In genomic region chr11:79052539-79052938, GRCh38 we compare ENCODE assay signal across 9 cellular contexts.
DNase-seq lines count a peak whose midpoint lies in the region; ATAC-seq and TF ChIP-seq lines count a peak whose summit lies in the region.
"Had no signal": no experiment of that assay in that cellular context is flagged by ENCODE, and none has a peak within 500 bp of the region (broad histone marks: within the 10 kb centered on the region; RNA-seq: fewer than 3 reads in every experiment).

No MANE protein-coding gene starts in this region.

- POLR2A ChIA-PET in HEK293T (lab: Yijun Ruan, JAX) = no interaction called here

- in situ Hi-C loops in astrocyte of the cerebellum (cut with HindIII; ENCODE audit: low sequenced_read_pairs) = no loop called here

- H3K4me3 ChIP-seq in astrocyte of the cerebellum (ENCODE audit: low read depth, low read length) = no peak overlapping the region

- TF ChIP-seq CTCF in Calu3 (IDR thresholded peaks at IDR 0.05; ENCODE audit: unreplicated experiment) = peak; percentile 17
- peak; percentile 36 for TF ChIP-seq CTCF in astrocyte of the cerebellum (IDR thresholded peaks at IDR 0.05; ENCODE audit: low read depth, low read length, missing control alignments)
- no peak for TF ChIP-seq CTCF in mesothelial cell of epicardium (IDR thresholded peaks at IDR 0.05; ENCODE audit: unreplicated experiment)

- peaks cover 82% of the 10 kb centered on the region for H3K27me3 Mint-ChIP-seq in Calu3 (ENCODE audit: unreplicated experiment)
- H3K27me3 Mint-ChIP-seq in mesothelial cell of epicardium (ENCODE audit: low read depth) = no peaks in the 10 kb centered on the region

- H3K4me3 Mint-ChIP-seq in Calu3 (ENCODE audit: low read depth, unreplicated experiment) (no peak overlapping the region), mesothelial cell of epicardium (no peak overlapping the region)
- H3K4me3 Mint-ChIP-seq: activated CD8-positive, alpha-beta T cell treated with anti-CD3 and anti-CD28 coated beads, Interleukin-2, amount 10 ng/mL, durations not matched to agents 7 days and 5 days had no signal

- DNase-seq in Calu3 (no peak), HEK293T (ENCODE audit: extremely low spot score) (peak; percentile 44), astrocyte of the cerebellum (ENCODE audit: low read depth) (no peak), mesothelial cell of epicardium (ENCODE audit: low spot score in 2 of 2, unreplicated experiment in 2 of 2) (no peak)
- DNase-seq: activated CD8-positive, alpha-beta T cell treated with anti-CD3 and anti-CD28 coated beads, Interleukin-2, amount 10 ng/mL, durations not matched to agents 7 days and 5 days had no signal

- H3K4me1 Mint-ChIP-seq in Calu3 (ENCODE audit: low read depth, unreplicated experiment) (no peaks in the 10 kb centered on the region), mesothelial cell of epicardium (peaks cover 50% of the 10 kb centered on the region)

- no TSS peak for BruUV-seq in Calu3 (replicated peaks; lab: Mats Ljungman, UMichigan)

- H3K27ac Mint-ChIP-seq in Calu3 (ENCODE audit: unreplicated experiment) = no peak overlapping the region
- peak overlapping the region; percentile 57 for H3K27ac Mint-ChIP-seq in mesothelial cell of epicardium
- H3K27ac Mint-ChIP-seq: activated CD8-positive, alpha-beta T cell treated with anti-CD3 and anti-CD28 coated beads, Interleukin-2, amount 10 ng/mL, durations not matched to agents 7 days and 5 days had no signal

- no peaks in the 10 kb centered on the region for H3K36me3 Mint-ChIP-seq in Calu3 (ENCODE audit: insufficient read depth, unreplicated experiment)
- peaks cover 8% of the 10 kb centered on the region for H3K36me3 Mint-ChIP-seq in mesothelial cell of epicardium

- H3K9me3 Mint-ChIP-seq in Calu3 (ENCODE audit: low read depth, unreplicated experiment) (no peaks in the 10 kb centered on the region), mesothelial cell of epicardium (no peaks in the 10 kb centered on the region)

- ATAC-seq in GM21515 (IDR thresholded peaks at IDR 0.05; ENCODE audit: unreplicated experiment) = no peak
- ATAC-seq in HG03442 (IDR thresholded peaks at IDR 0.05; ENCODE audit: unreplicated experiment) = no peak
- ATAC-seq in GM18502 (IDR thresholded peaks at IDR 0.05; ENCODE audit: poor library complexity, unreplicated experiment) = no peak
- no peak for ATAC-seq in GM21447 (IDR thresholded peaks at IDR 0.05; ENCODE audit: unreplicated experiment)
- ATAC-seq: activated CD8-positive, alpha-beta T cell treated with anti-CD3 and anti-CD28 coated beads, Interleukin-2, amount 10 ng/mL, durations not matched to agents 7 days and 5 days had no signal

- intact Hi-C loops in Calu3 (cut with micrococcal nuclease; ENCODE audit: unreplicated experiment) = no loop called here

- CTCF ChIA-PET in Calu3 (lab: Charles Lee) = interaction anchor here (1.2 kb wide), 1 partner anchor 407 kb away, joined by 8 read pairs; no protein-coding TSS in a partner anchor
- CTCF ChIA-PET in HEK293T (lab: Yijun Ruan, JAX) = interaction anchor here (0.6 to 1.0 kb wide), 3 partner anchors 48 to 407 kb away, joined by 4 to 5 read pairs (median 4); no protein-coding TSS in a partner anchor

TF ChIP-seq in HEK293T, 16 proteins besides CTCF, POLR2A, EP300 and RAD21:
- TF ChIP-seq ELF4 (IDR thresholded peaks at IDR 0.05) = no peak
- TF ChIP-seq ZNF384 (IDR thresholded peaks at IDR 0.05) = no peak
- TF ChIP-seq SUZ12 (IDR thresholded peaks at IDR 0.05) = no peak
- TF ChIP-seq PKNOX1 (IDR thresholded peaks at IDR 0.05) = no peak
- TF ChIP-seq NFRKB (IDR thresholded peaks at IDR 0.05) = no peak
- no peak for TF ChIP-seq SP1 (IDR thresholded peaks at IDR 0.05)
- TF ChIP-seq HDGF (IDR thresholded peaks at IDR 0.05; ENCODE audit: borderline replicate concordance) = no peak
- no peak for TF ChIP-seq FOXM1 (IDR thresholded peaks at IDR 0.05; ENCODE audit: borderline replicate concordance)
- TF ChIP-seq ARNT (IDR thresholded peaks at IDR 0.05) = no peak
- no peak for TF ChIP-seq LEF1 (IDR thresholded peaks at IDR 0.05; ENCODE audit: borderline replicate concordance)
- TF ChIP-seq FOXA1 (IDR thresholded peaks at IDR 0.05) = no peak
